Comparison of ENCODE assay signal across 1 cellular context in the genomic region with DNA sequence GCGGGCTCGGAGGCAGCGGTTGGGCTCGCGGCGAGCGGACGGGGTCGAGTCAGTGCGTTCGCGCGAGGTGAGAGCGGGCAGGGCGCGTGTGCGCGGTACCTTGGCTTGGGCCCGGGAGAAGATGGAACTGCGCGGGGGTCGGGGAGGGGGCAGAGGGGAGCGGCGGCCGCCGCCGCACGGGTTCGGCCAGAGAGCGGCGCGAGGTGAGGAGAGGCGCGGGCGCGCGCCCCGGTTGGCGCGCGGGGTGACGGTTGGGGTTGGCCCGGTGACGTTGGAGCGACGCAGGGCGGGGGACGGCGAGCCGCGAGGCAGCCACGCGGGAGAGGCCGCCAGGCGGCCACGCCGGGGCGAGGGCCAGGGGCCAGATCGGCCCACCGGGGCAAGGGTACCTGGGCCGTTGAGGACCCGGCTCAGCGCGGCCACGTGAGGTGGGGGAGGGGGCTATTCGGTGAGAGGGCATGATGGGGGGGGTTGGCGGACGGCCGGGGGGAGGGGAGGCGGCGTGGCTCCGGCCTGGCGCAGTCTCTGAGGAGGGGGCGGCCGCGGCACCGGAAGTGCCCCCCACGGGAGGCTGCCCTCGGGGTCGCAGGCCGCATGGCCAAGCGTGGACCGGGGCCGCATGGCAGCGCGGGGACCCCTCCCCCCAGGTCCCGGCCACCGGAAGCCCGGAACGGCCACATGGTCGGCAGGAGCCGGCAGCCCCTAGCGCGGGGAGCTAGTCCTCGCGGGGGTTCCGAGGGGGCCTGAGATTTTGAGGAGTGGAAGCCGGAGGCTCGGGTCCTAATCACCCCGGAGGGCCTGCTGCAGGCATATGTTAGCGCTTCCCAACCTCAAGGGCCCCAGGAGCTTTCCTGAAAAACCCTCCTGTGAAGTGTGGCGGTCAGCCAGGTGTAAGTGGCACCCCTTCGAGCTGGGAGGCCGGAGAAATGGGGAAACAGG.
TF ChIP-seq lines count a peak whose summit lies in the region.

No MANE protein-coding gene starts in this region.

TF ChIP-seq in liver, 16 proteins besides CTCF, POLR2A, EP300 and RAD21 (continued from another document):
- no peak for TF ChIP-seq ZBTB33 (IDR thresholded peaks at IDR 0.05)
- TF ChIP-seq JUND (IDR thresholded peaks at IDR 0.05): no peak
- no peak for TF ChIP-seq NR2F2 (IDR thresholded peaks at IDR 0.05)
- TF ChIP-seq EGR1 (IDR thresholded peaks at IDR 0.05; ENCODE audit: low read depth in 2 of 2): no peak
